In genomic region chr11:75571625-75572024, GRCh38 we compare ENCODE assay signal across 24 cellular contexts. TPM values are rescaled to one million over a fixed set of nuclear protein-coding genes. Genes with fewer than 3 reads are reported as not detected.
DNase-seq lines count a peak whose midpoint lies in the region; ATAC-seq and TF ChIP-seq lines count a peak whose summit lies in the region.
"Had no signal": no experiment of that assay in that cellular context is flagged by ENCODE, and none has a peak within 500 bp of the region (broad histone marks: within the 10 kb centered on the region; RNA-seq: fewer than 3 reads in every experiment).

No MANE protein-coding gene starts in this region.

- DNase-seq in GM23248 (no peak), NCI-H2029 treated with DMSO at 0.1 percent for 48 hours (lab: John Stamatoyannopoulos, UW) (peak; percentile 90), HCEC 1CT (no peak), NOMO-1 treated with DMSO at 0.1 percent for 48 hours (lab: John Stamatoyannopoulos, UW; ENCODE audit: unreplicated experiment) (no peak), caudate nucleus (lab: John Stamatoyannopoulos, UW) (no peak)
- DNase-seq in CD4-positive, alpha-beta T cell, result no peak
- DNase-seq: CD4-positive, alpha-beta memory T cell; COR-L47; H9; Karpas-422; NCI-H1092 treated with DMSO at 0.1 percent for 48 hours; NCI-H1436 treated with DMSO at 0.1 percent for 48 hours; NCI-H187 treated with DMSO at 0.1 percent for 48 hours; NCI-H446; NCI-H526; NK-92 treated with Interleukin-12 subunit alpha and Interleukin-12 subunit beta, amount 100 ng/mL, for 24 hours; PC-9; RPMI8226; SIG-M5 had no signal

- POLR2A ChIA-PET in CD4-positive, alpha-beta T cell (lab: Charles Lee), result no interaction called here

- no peaks in the 10 kb centered on the region for H3K4me1 Mint-ChIP-seq in CD4-positive, alpha-beta T cell (ENCODE audit: low read depth)
- H3K4me1 Mint-ChIP-seq: CD4-positive, alpha-beta memory T cell had no signal

- no peak overlapping the region for H2AFZ ChIP-seq in GM23248
- H2AFZ ChIP-seq: GM23338, PC-9 had no signal

- H3K27me3 ChIP-seq in GM23248 (replicated peaks; ENCODE audit: insufficient read depth), result no peaks in the 10 kb centered on the region
- H3K27me3 ChIP-seq in CD4-positive, alpha-beta T cell (ENCODE audit: control insufficient read depth, insufficient read depth, low read length), result no peaks in the 10 kb centered on the region
- H3K27me3 ChIP-seq: BLaER1 had no signal

- TF ChIP-seq CTCF in CD4-positive, alpha-beta T cell (IDR thresholded peaks at IDR 0.05), result no peak

- CTCF ChIA-PET in CD4-positive, alpha-beta T cell (lab: Charles Lee), result no interaction called here

- in situ Hi-C loops in GM23248 (cut with MboI), result no loop called here

- ATAC-seq in esophagus mucosa, result peak; percentile 72
- no peak for ATAC-seq in CD4-positive, alpha-beta T cell (ENCODE audit: poor library complexity)
- ATAC-seq: GM23338 had no signal

- H3K9me3 Mint-ChIP-seq in CD4-positive, alpha-beta T cell, result no peaks in the 10 kb centered on the region
- H3K9me3 Mint-ChIP-seq: CD4-positive, alpha-beta memory T cell; GM23338; H9 had no signal

- H3K4me2 ChIP-seq in GM23248 (ENCODE audit: unreplicated experiment), result no peak overlapping the region
- H3K4me2 ChIP-seq: BLaER1, GM23338, PC-9 had no signal

- H3K27ac Mint-ChIP-seq in CD4-positive, alpha-beta T cell, result no peak overlapping the region
- H3K27ac Mint-ChIP-seq: GM23338 had no signal

- peaks cover 95% of the 10 kb centered on the region for H3F3A ChIP-seq in GM23248 (ENCODE audit: insufficient read depth)

- no peaks in the 10 kb centered on the region for H3K9me2 ChIP-seq in GM23248 (ENCODE audit: insufficient read depth)

- H3K4me1 ChIP-seq in GM23248 (ENCODE audit: insufficient read depth) (peaks cover 21% of the 10 kb centered on the region), mesodermal cell (ENCODE audit: control insufficient read depth, insufficient read depth, low read length, poor library complexity, severe bottlenecking) (peaks cover 13% of the 10 kb centered on the region)

- no peaks in the 10 kb centered on the region for H3K27me3 Mint-ChIP-seq in CD4-positive, alpha-beta T cell
- H3K27me3 Mint-ChIP-seq: CD4-positive, alpha-beta memory T cell had no signal

- H3K4me3 Mint-ChIP-seq in CD4-positive, alpha-beta T cell, result no peak overlapping the region
- H3K4me3 Mint-ChIP-seq: GM23338, H9 had no signal

- H3K9me3 ChIP-seq in GM23248 (ENCODE audit: low read depth) (no peaks in the 10 kb centered on the region), mesodermal cell (ENCODE audit: control insufficient read depth, low read length) (no peaks in the 10 kb centered on the region)
- no peaks in the 10 kb centered on the region for H3K9me3 ChIP-seq in CD4-positive, alpha-beta T cell (ENCODE audit: control insufficient read depth, low read length)
- H3K9me3 ChIP-seq: BLaER1 had no signal

- H3K27ac ChIP-seq in GM23248 (peak overlapping the region; percentile 6; the same call in 1 of the 2 replicates), mesodermal cell (ENCODE audit: low read depth, low read length, severe bottlenecking) (peak overlapping the region; percentile 45), caudate nucleus (ENCODE audit: low read depth, low read length) (no peak overlapping the region)
- H3K27ac ChIP-seq in CD4-positive, alpha-beta T cell (ENCODE audit: low read depth, low read length), result no peak overlapping the region
- H3K27ac ChIP-seq: BLaER1, PC-9, SK-N-MC had no signal

- H3K79me2 ChIP-seq in GM23248 (ENCODE audit: insufficient read depth), result peaks cover 57% of the 10 kb centered on the region

- intact Hi-C loops in CD4-positive, alpha-beta T cell (cut with DNase I, micrococcal nuclease), result no loop called here

- H3K4me3 ChIP-seq in GM23248, result no peak overlapping the region
- no peak overlapping the region for H3K4me3 ChIP-seq in mesodermal cell (ENCODE audit: extremely low read depth, insufficient read depth, low read length, poor library complexity, severe bottlenecking)
- H3K4me3 ChIP-seq: BLaER1, GM23338, PC-9, SK-N-MC had no signal

- 92 to 94% methylated on average over 14 of the region's 14 CpGs for WGBS in GM23248 (ENCODE audit: low coverage in 1 of 2, low lambda C conversion rate in 2 of 2, missing lambda C conversion rate in 2 of 2), 2 experiments
- WGBS in mesodermal cell (ENCODE audit: insufficient coverage in 2 of 2), 2 experiments, result 92 to 93% methylated on average over 13 of the region's 14 CpGs

- H3K9ac ChIP-seq in GM23248, result no peak overlapping the region
- H3K9ac ChIP-seq: BLaER1 had no signal

- H3K36me3 Mint-ChIP-seq in CD4-positive, alpha-beta T cell (ENCODE audit: low read depth), result peaks cover 54% of the 10 kb centered on the region

- H3K36me3 ChIP-seq in GM23248 (ENCODE audit: low read depth) (peaks cover 71% of the 10 kb centered on the region), mesodermal cell (ENCODE audit: control insufficient read depth, insufficient read depth, low read length) (peaks cover 79% of the 10 kb centered on the region)

- H4K20me1 ChIP-seq in GM23248 (ENCODE audit: insufficient read depth), result peaks cover 30% of the 10 kb centered on the region

RNA-seq across cellular contexts. Expression of gene SERPINH1, which starts 9.6 kb away (rescaled TPM):
- total RNA-seq in GM23248 (2014; rRNA removed; shearing (Covaris generic)), result 1,790 and 1,872 TPM in 2 replicates
- 520 and 559 TPM in 2 replicates for polyA plus RNA-seq in GM23248 (2016; fragmentation: Nextera tagmentation; extraction: Ambion mirVana)
- total RNA-seq in esophagus mucosa, result 23.8 TPM
- polyA plus RNA-seq in mesodermal cell (2013, experiment 1 of 2), result 1,319 TPM
- polyA plus RNA-seq in mesodermal cell (2013, experiment 2 of 2), result 1,058 TPM
- 1 to 10 TPM; 3.5 to 4.1 TPM for total RNA-seq in CD4-positive, alpha-beta T cell

RNA-seq across cellular contexts. Expression of gene GDPD5, which starts 45.9 kb away (rescaled TPM):
- total RNA-seq in GM23248 (2014; rRNA removed; shearing (Covaris generic)), result 7.0 and 10.7 TPM in 2 replicates
- 3.4 and 5.6 TPM in 2 replicates for polyA plus RNA-seq in GM23248 (2016; fragmentation: Nextera tagmentation; extraction: Ambion mirVana)
- 1.0 TPM for total RNA-seq in esophagus mucosa
- 27.2 TPM for polyA plus RNA-seq in mesodermal cell (2013, experiment 1 of 2)
- polyA plus RNA-seq in mesodermal cell (2013, experiment 2 of 2), result 15.6 TPM
- 100 to 1,000 TPM in 1 of 2 experiments, 10 to 100 TPM in 1; 91.6 to 101 TPM for total RNA-seq in CD4-positive, alpha-beta T cell

Comparison
In these comparisons a context has a peak if more than half of its experiments do, and no peak if none do; other contexts are left out.
1. H3K27ac ChIP-seq: peak in GM23248 (single experiment) and mesodermal cell (single experiment); none in caudate nucleus (single experiment) and CD4-positive, alpha-beta T cell (single experiment).
2. RNA of gene SERPINH1, which starts 9.6 kb away (total RNA-seq): 1,790 to 1,872 TPM in GM23248; 23.8 TPM in esophagus mucosa (single experiment) and 3.5 to 4.1 TPM in CD4-positive, alpha-beta T cell; every median in the first group is over 10 times any median in the second.